ENCODE assay signal across 14 cellular contexts in genomic region chr19:4042064-4042730, GRCh38. TPM values are rescaled to one million over a fixed set of nuclear protein-coding genes. Genes with fewer than 3 reads are reported as not detected.
DNase-seq lines count a peak whose midpoint lies in the region; ATAC-seq and TF ChIP-seq lines count a peak whose summit lies in the region.
"Had no signal": no experiment of that assay in that cellular context is flagged by ENCODE, and none has a peak within 500 bp of the region (broad histone marks: within the 10 kb centered on the region; RNA-seq: fewer than 3 reads in every experiment).

No MANE protein-coding gene starts in this region.

- peaks cover 33% of the 10 kb centered on the region for H3K79me2 ChIP-seq in DND-41 (ENCODE audit: insufficient read depth, low read length)

- peaks cover 26% of the 10 kb centered on the region for H3K36me3 Mint-ChIP-seq in activated T-helper 17 cell treated with anti-CD3 and anti-CD28 coated beads, Interleukin-2, amount 50 U/mL, for 72 hours (ENCODE audit: low read depth)
- H3K36me3 Mint-ChIP-seq in T-helper 2 cell treated with Interferon-gamma antibody and Interleukin-4, amounts not matched to agents 5 μg/mL and 100 μg/mL, for 36 hours (ENCODE audit: low read depth), result peaks cover 10% of the 10 kb centered on the region
- H3K36me3 Mint-ChIP-seq: natural killer cell treated with Interleukin-12 subunit alpha and Interleukin-12 subunit beta and Interleukin-15 and Interleukin-18, amount 100 ng/mL, for 72 hours had no signal

- H3K4me1 Mint-ChIP-seq in activated T-helper 17 cell treated with anti-CD3 and anti-CD28 coated beads, Interleukin-2, amount 50 U/mL, for 72 hours, result no peaks in the 10 kb centered on the region
- H3K4me1 Mint-ChIP-seq in T-helper 2 cell treated with Interferon-gamma antibody and Interleukin-4, amounts not matched to agents 5 μg/mL and 100 μg/mL, for 36 hours (ENCODE audit: low read depth), result peaks cover 2% of the 10 kb centered on the region

- H3K27me3 ChIP-seq in DND-41 (ENCODE audit: insufficient read depth, low read length, poor library complexity), result no peaks in the 10 kb centered on the region
- H3K27me3 ChIP-seq in right cardiac atrium (ENCODE audit: control insufficient read depth, insufficient read depth), result no peaks in the 10 kb centered on the region
- H3K27me3 ChIP-seq in prostate gland (replicated peaks; ENCODE audit: insufficient read depth), result no peaks in the 10 kb centered on the region
- no peaks in the 10 kb centered on the region for H3K27me3 ChIP-seq in uterus
- H3K27me3 ChIP-seq: adrenal gland, colonic mucosa had no signal

- H3K4me3 ChIP-seq in DND-41 (ENCODE audit: low read depth in 1 of 2, low read length in 2 of 2), result no peak overlapping the region
- H3K4me3 ChIP-seq in right cardiac atrium (ENCODE audit: low read length), result no peak overlapping the region
- no peak overlapping the region for H3K4me3 ChIP-seq in prostate gland
- H3K4me3 ChIP-seq in uterus, result no peak overlapping the region
- H3K4me3 ChIP-seq: adrenal gland, colonic mucosa had no signal

- H3K27ac ChIP-seq in DND-41 (ENCODE audit: low read length) (no peak overlapping the region), right cardiac atrium (ENCODE audit: low read length) (no peak overlapping the region), prostate gland (peak overlapping the region; percentile 78 to 82), uterus (no peak overlapping the region)
- H3K27ac ChIP-seq: adrenal gland, colonic mucosa had no signal

- DNase-seq in DND-41 (no peak), right cardiac atrium (no peak), prostate gland (ENCODE audit: low spot score) (no peak), NCI-H2107 (lab: John Stamatoyannopoulos, UW) (no peak), uterus (no peak), SIG-M5 treated with dmso at 0.1 percent for 504 hours (lab: John Stamatoyannopoulos, UW; ENCODE audit: unreplicated experiment) (no peak)
- no peak for DNase-seq in T-helper 2 cell treated with Interferon-gamma antibody and Interleukin-4, amounts not matched to agents 5 μg/mL and 100 μg/mL, for 36 hours (ENCODE audit: low spot score)
- DNase-seq: activated CD4-positive, alpha-beta T cell treated with anti-CD3 and anti-CD28 coated beads for 4 hours; HCEC 1CT; NCI-H1694 treated with DMSO at 0.1 percent for 48 hours had no signal

- no peak overlapping the region for H3K27ac Mint-ChIP-seq in activated T-helper 17 cell treated with anti-CD3 and anti-CD28 coated beads, Interleukin-2, amount 50 U/mL, for 72 hours
- no peak overlapping the region for H3K27ac Mint-ChIP-seq in T-helper 2 cell treated with Interferon-gamma antibody and Interleukin-4, amounts not matched to agents 5 μg/mL and 100 μg/mL, for 36 hours
- H3K27ac Mint-ChIP-seq: natural killer cell treated with Interleukin-12 subunit alpha and Interleukin-12 subunit beta and Interleukin-15 and Interleukin-18, amount 100 ng/mL, for 72 hours had no signal

- no peaks in the 10 kb centered on the region for H3K9me3 ChIP-seq in DND-41 (ENCODE audit: insufficient read depth, low read length, severe bottlenecking)
- no peaks in the 10 kb centered on the region for H3K9me3 ChIP-seq in right cardiac atrium (ENCODE audit: control insufficient read depth, low read length)
- no peaks in the 10 kb centered on the region for H3K9me3 ChIP-seq in prostate gland
- H3K9me3 ChIP-seq in uterus, result no peaks in the 10 kb centered on the region
- H3K9me3 ChIP-seq: adrenal gland, colonic mucosa had no signal

- H3K27me3 Mint-ChIP-seq in activated T-helper 17 cell treated with anti-CD3 and anti-CD28 coated beads, Interleukin-2, amount 50 U/mL, for 72 hours, result no peaks in the 10 kb centered on the region
- H3K27me3 Mint-ChIP-seq in T-helper 2 cell treated with Interferon-gamma antibody and Interleukin-4, amounts not matched to agents 5 μg/mL and 100 μg/mL, for 36 hours (ENCODE audit: low read depth), result no peaks in the 10 kb centered on the region
- H3K27me3 Mint-ChIP-seq: natural killer cell treated with Interleukin-12 subunit alpha and Interleukin-12 subunit beta and Interleukin-15 and Interleukin-18, amount 100 ng/mL, for 72 hours had no signal

- intact Hi-C loops in right cardiac atrium (cut with DNase I) (no loop called here), prostate gland (cut with DNase I) (no loop called here), uterus (cut with DNase I; ENCODE audit: low total_unique reads) (no loop called here)

- H3K4me3 Mint-ChIP-seq in activated T-helper 17 cell treated with anti-CD3 and anti-CD28 coated beads, Interleukin-2, amount 50 U/mL, for 72 hours, result no peak overlapping the region
- no peak overlapping the region for H3K4me3 Mint-ChIP-seq in T-helper 2 cell treated with Interferon-gamma antibody and Interleukin-4, amounts not matched to agents 5 μg/mL and 100 μg/mL, for 36 hours
- H3K4me3 Mint-ChIP-seq: natural killer cell treated with Interleukin-12 subunit alpha and Interleukin-12 subunit beta and Interleukin-15 and Interleukin-18, amount 100 ng/mL, for 72 hours had no signal

- peaks cover 33% of the 10 kb centered on the region for H4K20me1 ChIP-seq in DND-41 (ENCODE audit: insufficient read depth, low read length)

- H3K4me2 ChIP-seq in DND-41 (ENCODE audit: insufficient read depth, low read length), result no peak overlapping the region

- H3K9ac ChIP-seq in DND-41 (ENCODE audit: low read depth, low read length), result no peak overlapping the region

- no peak for TF ChIP-seq CTCF in DND-41 (IDR thresholded peaks at IDR 0.05; ENCODE audit: borderline replicate concordance, extremely low read depth, low read length, poor library complexity, severe bottlenecking)
- TF ChIP-seq CTCF in prostate gland (IDR thresholded peaks at IDR 0.05), result no peak
- no peak for TF ChIP-seq CTCF in uterus (IDR thresholded peaks at IDR 0.05)

- TF ChIP-seq POLR2A in prostate gland (IDR thresholded peaks at IDR 0.05) (no peak), uterus (IDR thresholded peaks at IDR 0.05) (no peak)

- peak; percentile 16; the same call in 1 of the 3 replicates for ATAC-seq in DND-41 (ENCODE audit: insufficient read depth, low read depth)
- ATAC-seq in activated T-helper 17 cell treated with anti-CD3 and anti-CD28 coated beads, Interleukin-2, amount 50 U/mL, for 72 hours (replicated peaks), result peak; percentile 25
- peak; percentile 6 to 10 for ATAC-seq in right cardiac atrium

- no peak overlapping the region for H2AFZ ChIP-seq in DND-41 (ENCODE audit: low read depth, low read length)

- no peaks in the 10 kb centered on the region for H3K9me3 Mint-ChIP-seq in activated T-helper 17 cell treated with anti-CD3 and anti-CD28 coated beads, Interleukin-2, amount 50 U/mL, for 72 hours
- H3K9me3 Mint-ChIP-seq in T-helper 2 cell treated with Interferon-gamma antibody and Interleukin-4, amounts not matched to agents 5 μg/mL and 100 μg/mL, for 36 hours, result no peaks in the 10 kb centered on the region
- H3K9me3 Mint-ChIP-seq: natural killer cell treated with Interleukin-12 subunit alpha and Interleukin-12 subunit beta and Interleukin-15 and Interleukin-18, amount 100 ng/mL, for 72 hours had no signal

- H3K36me3 ChIP-seq in DND-41 (ENCODE audit: insufficient read depth, low read length) (peaks cover 50% of the 10 kb centered on the region), prostate gland (peaks cover 0 to 3% of the 10 kb centered on the region in 2 donors), uterus (no peaks in the 10 kb centered on the region)
- H3K36me3 ChIP-seq: colonic mucosa had no signal

- 85% methylated on average over 14 of the region's 14 CpGs for WGBS in right cardiac atrium
- 83% methylated on average over 13 of the region's 14 CpGs for WGBS in prostate gland

- H3K4me1 ChIP-seq in DND-41 (ENCODE audit: insufficient read depth, low read length) (no peaks in the 10 kb centered on the region), right cardiac atrium (ENCODE audit: control insufficient read depth, insufficient read depth, low read length) (no peaks in the 10 kb centered on the region), prostate gland (replicated peaks) (peaks cover 2% of the 10 kb centered on the region), uterus (no peaks in the 10 kb centered on the region)
- H3K4me1 ChIP-seq: adrenal gland, colonic mucosa had no signal

RNA-seq across cellular contexts. Expression of gene ZBTB7A, which starts 24.5 kb away (rescaled TPM):
- 10 to 100 TPM; 38.5 to 41.3 TPM for total RNA-seq in activated T-helper 17 cell treated with anti-CD3 and anti-CD28 coated beads, Interleukin-2, amount 50 U/mL, for 72 hours
- total RNA-seq in right cardiac atrium (10 to 100 TPM; 28.6 to 32.6 (median 31.6) TPM), prostate gland (10 to 100 TPM; 77.1 to 87.3 TPM), uterus (10 to 100 TPM; 10.8 to 72.9 (median 14.1) TPM)
- polyA plus RNA-seq in right cardiac atrium, result 17.5 TPM

RNA-seq across cellular contexts. Expression of gene PIAS4, which starts 34.7 kb away (rescaled TPM):
- 10 to 100 TPM; 32.8 to 39.1 TPM for total RNA-seq in activated T-helper 17 cell treated with anti-CD3 and anti-CD28 coated beads, Interleukin-2, amount 50 U/mL, for 72 hours
- 10 to 100 TPM; 11.9 to 13.1 (median 12.5) TPM for total RNA-seq in right cardiac atrium
- 9.6 TPM for polyA plus RNA-seq in right cardiac atrium
- total RNA-seq in prostate gland, result 10 to 100 TPM; 25.3 to 70.0 TPM
- total RNA-seq in uterus, result 10 to 100 TPM in 3 of 4 donors, 1 to 10 TPM in 1; 10.0 to 39.4 (median 23.4) TPM

RNA-seq across cellular contexts. Expression of gene EEF2, which starts 56.9 kb away (rescaled TPM):
- total RNA-seq in activated T-helper 17 cell treated with anti-CD3 and anti-CD28 coated beads, Interleukin-2, amount 50 U/mL, for 72 hours, result 1,000 to 10,000 TPM; 3,211 to 3,379 TPM
- total RNA-seq in right cardiac atrium (1,000 to 10,000 TPM; 2,000 to 2,630 (median 2,240) TPM), prostate gland (1,000 to 10,000 TPM; 1,974 to 1,998 TPM), uterus (1,000 to 10,000 TPM in 2 of 4 donors, 100 to 1,000 TPM in 2; 936 to 2,469 (median 1,635) TPM)
- polyA plus RNA-seq in right cardiac atrium, result 1,037 TPM

Comparison
In these comparisons a context has a peak if more than half of its experiments do, and no peak if none do; other contexts are left out.
1. H3K27ac ChIP-seq: peak in prostate gland (2 of 2); none in DND-41 (single experiment), right cardiac atrium (single experiment) and uterus (0 of 2).
2. Peak in every context shown above with its lines, with median percentiles within 50 percentile points of each other: ATAC-seq.